Comparison of ENCODE assay signal across 8 cellular contexts in the genomic region with DNA sequence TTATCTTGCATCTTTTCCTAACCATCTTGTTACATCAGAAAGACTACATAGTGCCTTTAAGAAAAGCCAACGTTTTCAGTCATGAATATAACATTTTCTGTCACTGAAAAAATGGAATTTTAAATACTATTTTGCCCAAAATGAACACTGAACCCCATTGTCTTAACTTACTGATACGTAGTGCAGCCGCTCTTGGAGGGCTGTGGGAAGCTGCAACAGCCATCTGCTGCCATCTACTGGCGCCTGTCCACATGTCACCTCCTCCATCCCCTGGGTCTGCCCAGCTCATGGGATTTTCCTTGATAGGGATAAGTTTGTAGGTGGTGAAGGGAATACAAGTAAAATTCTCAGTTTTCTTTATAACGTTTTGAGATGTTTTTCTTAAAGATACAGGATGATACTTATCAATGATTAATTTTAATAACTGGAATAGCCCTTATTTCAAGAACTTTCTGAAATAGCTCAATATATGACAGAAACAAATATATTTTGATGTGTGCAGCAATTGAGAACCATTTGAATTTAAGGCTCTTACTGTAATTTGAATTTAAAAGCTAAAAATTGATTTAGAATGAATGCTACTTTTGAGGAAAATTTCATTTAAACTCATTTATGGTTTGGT.
DNase-seq lines count a peak whose midpoint lies in the region; ATAC-seq and TF ChIP-seq lines count a peak whose summit lies in the region.

No MANE protein-coding gene starts in this region.

- H3K4me3 ChIP-seq in HL-60 (replicated peaks; ENCODE audit: insufficient read depth, low read length) = no peak overlapping the region

- POLR2A ChIA-PET in activated CD8-positive, alpha-beta T cell treated with anti-CD3 and anti-CD28 coated beads, Interleukin-2, amount 10 ng/mL, durations not matched to agents 7 days and 5 days (lab: Charles Lee) = no interaction called here

- peak; percentile 95 for ATAC-seq in GM21360 (IDR thresholded peaks at IDR 0.05; ENCODE audit: unreplicated experiment)
- peak; percentile 97 for ATAC-seq in activated CD8-positive, alpha-beta T cell treated with anti-CD3 and anti-CD28 coated beads, Interleukin-2, amount 10 ng/mL, durations not matched to agents 7 days and 5 days
- peak; percentile 98 for ATAC-seq in effector memory CD8-positive, alpha-beta T cell (replicated peaks)

- peaks cover 2% of the 10 kb centered on the region for H3K27me3 ChIP-seq in HL-60 (ENCODE audit: insufficient read depth, poor library complexity, severe bottlenecking)

- no peak overlapping the region for H3K27ac Mint-ChIP-seq in activated CD8-positive, alpha-beta T cell treated with anti-CD3 and anti-CD28 coated beads, Interleukin-2, amount 10 ng/mL, durations not matched to agents 7 days and 5 days
- no peak overlapping the region for H3K27ac Mint-ChIP-seq in effector memory CD8-positive, alpha-beta T cell
- H3K27ac Mint-ChIP-seq in mesothelial cell of epicardium = no peak overlapping the region

- CTCF ChIA-PET in activated CD8-positive, alpha-beta T cell treated with anti-CD3 and anti-CD28 coated beads, Interleukin-2, amount 10 ng/mL, durations not matched to agents 7 days and 5 days (lab: Charles Lee) = interaction anchor here (0.7 to 6.1 kb wide), 40 partner anchors 9 to 1075 kb away, joined by 3 to 35 read pairs (median 4); no protein-coding TSS in a partner anchor

- no peaks in the 10 kb centered on the region for H3K36me3 Mint-ChIP-seq in activated CD8-positive, alpha-beta T cell treated with anti-CD3 and anti-CD28 coated beads, Interleukin-2, amount 10 ng/mL, durations not matched to agents 7 days and 5 days (ENCODE audit: low read depth)
- H3K36me3 Mint-ChIP-seq in effector memory CD8-positive, alpha-beta T cell (ENCODE audit: insufficient read depth) = peaks cover 2% of the 10 kb centered on the region
- no peaks in the 10 kb centered on the region for H3K36me3 Mint-ChIP-seq in mesothelial cell of epicardium

- no peaks in the 10 kb centered on the region for H3K9me3 Mint-ChIP-seq in activated CD8-positive, alpha-beta T cell treated with anti-CD3 and anti-CD28 coated beads, Interleukin-2, amount 10 ng/mL, durations not matched to agents 7 days and 5 days (ENCODE audit: insufficient read depth)
- no peaks in the 10 kb centered on the region for H3K9me3 Mint-ChIP-seq in effector memory CD8-positive, alpha-beta T cell
- H3K9me3 Mint-ChIP-seq in mesothelial cell of epicardium = no peaks in the 10 kb centered on the region

- no peak overlapping the region for H3K27ac ChIP-seq in HL-60 (replicated peaks)

- no peaks in the 10 kb centered on the region for H3K27me3 Mint-ChIP-seq in activated CD8-positive, alpha-beta T cell treated with anti-CD3 and anti-CD28 coated beads, Interleukin-2, amount 10 ng/mL, durations not matched to agents 7 days and 5 days (ENCODE audit: low read depth)
- no peaks in the 10 kb centered on the region for H3K27me3 Mint-ChIP-seq in effector memory CD8-positive, alpha-beta T cell
- H3K27me3 Mint-ChIP-seq in mesothelial cell of epicardium (ENCODE audit: low read depth) = no peaks in the 10 kb centered on the region

- H3K4me1 Mint-ChIP-seq in activated CD8-positive, alpha-beta T cell treated with anti-CD3 and anti-CD28 coated beads, Interleukin-2, amount 10 ng/mL, durations not matched to agents 7 days and 5 days (ENCODE audit: low read depth) = peaks cover 3% of the 10 kb centered on the region
- H3K4me1 Mint-ChIP-seq in effector memory CD8-positive, alpha-beta T cell (ENCODE audit: low read depth in 2 of 2) = peaks cover 5 to 8% of the 10 kb centered on the region in 2 donors
- peaks cover 8% of the 10 kb centered on the region for H3K4me1 Mint-ChIP-seq in mesothelial cell of epicardium

- TF ChIP-seq CTCF in HL-60 (IDR thresholded peaks at IDR 0.05; ENCODE audit: insufficient read depth, low read length) = peak; percentile 85
- peak; percentile 71 for TF ChIP-seq CTCF in mesothelial cell of epicardium (IDR thresholded peaks at IDR 0.05; ENCODE audit: unreplicated experiment)

- H3K4me3 Mint-ChIP-seq in activated CD8-positive, alpha-beta T cell treated with anti-CD3 and anti-CD28 coated beads, Interleukin-2, amount 10 ng/mL, durations not matched to agents 7 days and 5 days = no peak overlapping the region
- no peak overlapping the region for H3K4me3 Mint-ChIP-seq in effector memory CD8-positive, alpha-beta T cell
- no peak overlapping the region for H3K4me3 Mint-ChIP-seq in mesothelial cell of epicardium

- DNase-seq in COLO829 (ENCODE audit: low spot score) (peak; percentile 90), HL-60 (ENCODE audit: low read depth in 1 of 2, low spot score in 1 of 2) (peak; percentile 45 to 65), NCI-H82 (lab: John Stamatoyannopoulos, UW) (peak; percentile 87), mesothelial cell of epicardium (ENCODE audit: low spot score in 2 of 2, unreplicated experiment in 2 of 2) (peak; percentile 53 to 81)
- DNase-seq in activated CD8-positive, alpha-beta T cell treated with anti-CD3 and anti-CD28 coated beads, Interleukin-2, amount 10 ng/mL, durations not matched to agents 7 days and 5 days = peak; percentile 79
- DNase-seq in effector memory CD8-positive, alpha-beta T cell = peak; percentile 65 to 75 (median 68)
- DNase-seq in stimulated activated CD8-positive, alpha-beta memory T cell treated with anti-CD3 and anti-CD28 coated beads, Interleukin-4, amount 100 ng/mL, for 4 hours (ENCODE audit: low read depth in 2 of 2, low spot score in 1 of 2) = peak; percentile 38 to 41

Comparison
In these comparisons a context has a peak if more than half of its experiments do, and no peak if none do; other contexts are left out.
1. DNase-seq: peak in every context shown above with its lines; median percentile 90 in COLO829; 87 in NCI-H82; 79 in activated CD8-positive, alpha-beta T cell treated with anti-CD3 and anti-CD28 coated beads, Interleukin-2, amount 10 ng/mL, durations not matched to agents 7 days and 5 days; 68 in effector memory CD8-positive, alpha-beta T cell; 67 in mesothelial cell of epicardium; 55 in HL-60; 40 in stimulated activated CD8-positive, alpha-beta memory T cell treated with anti-CD3 and anti-CD28 coated beads, Interleukin-4, amount 100 ng/mL, for 4 hours.